Comparison of ENCODE assay signal across 1 cellular context in genomic region chr9:111274737-111275136, GRCh38.
TF ChIP-seq lines count a peak whose summit lies in the region.

No MANE protein-coding gene starts in this region.

TF ChIP-seq in WTC11, 78 proteins besides CTCF, POLR2A, EP300 and RAD21 (continued from another document):
- no peak for TF ChIP-seq ZNF263 (CRISPR knock-in tag; IDR thresholded peaks at IDR 0.05; ENCODE audit: low read depth)
- TF ChIP-seq OVOL2 (CRISPR knock-in tag; IDR thresholded peaks at IDR 0.05; ENCODE audit: borderline replicate concordance) = no peak
- TF ChIP-seq KAT7 (CRISPR knock-in tag; IDR thresholded peaks at IDR 0.05; ENCODE audit: borderline replicate concordance) = no peak
